ENCODE assay signal across 1 cellular context in genomic region chr3:187183210-187183862, GRCh38.
TF ChIP-seq lines count a peak whose summit lies in the region.

No MANE protein-coding gene starts in this region.

TF ChIP-seq in WTC11, 78 proteins besides CTCF, POLR2A, EP300 and RAD21 (continued from another document):
- TF ChIP-seq USF2 (CRISPR knock-in tag; IDR thresholded peaks at IDR 0.05): no peak
- 0 out of 2 replicates have a peak, but pooled peaks have one; percentile 7 for TF ChIP-seq ZNF425 (CRISPR knock-in tag; conservative IDR thresholded peaks at IDR 0.05)
- no peak for TF ChIP-seq ZMAT4 (CRISPR knock-in tag; IDR thresholded peaks at IDR 0.05)
- no peak for TF ChIP-seq JAZF1 (CRISPR knock-in tag; IDR thresholded peaks at IDR 0.05)
- no peak for TF ChIP-seq ATF3 (CRISPR knock-in tag; conservative IDR thresholded peaks at IDR 0.05)
- TF ChIP-seq TP53 (CRISPR knock-in tag; IDR thresholded peaks at IDR 0.05): peak; percentile 97
- no peak for TF ChIP-seq NR1H2 (CRISPR knock-in tag; IDR thresholded peaks at IDR 0.05)
- TF ChIP-seq USF1 (CRISPR knock-in tag; IDR thresholded peaks at IDR 0.05): peak; percentile 20; the same call in 1 of the 2 replicates
- TF ChIP-seq TEAD1 (CRISPR knock-in tag; IDR thresholded peaks at IDR 0.05): peak; percentile 29; the same call in 1 of the 2 replicates
- no peak for TF ChIP-seq ZNF423 (CRISPR knock-in tag; IDR thresholded peaks at IDR 0.05)
